8 cellular contexts compared by ENCODE assay signal in the genomic region with DNA sequence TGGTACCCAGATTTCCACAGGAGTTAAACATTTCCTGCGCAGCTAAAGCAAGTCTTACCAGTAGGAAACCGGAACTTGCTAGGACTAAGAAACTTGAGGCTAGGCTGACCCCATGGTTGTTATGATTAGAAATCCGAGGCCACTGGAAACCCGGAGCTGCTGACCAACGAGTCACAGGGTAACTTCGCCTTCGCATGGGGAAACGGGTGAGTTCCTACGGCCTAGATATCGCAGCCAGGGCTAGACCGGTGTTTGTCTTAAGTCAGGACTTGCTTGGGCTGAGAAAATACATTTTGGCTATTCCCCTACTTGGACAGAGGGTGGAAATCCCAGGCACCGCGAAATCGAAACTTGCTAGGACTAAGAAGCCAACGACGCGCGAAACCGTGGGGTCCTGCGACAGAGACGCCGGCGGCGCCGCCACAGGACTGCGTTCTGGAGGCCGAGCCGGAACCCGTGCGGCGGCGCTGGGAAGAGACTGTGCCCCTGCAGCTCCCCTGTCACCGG. TPM values are rescaled to one million over a fixed set of nuclear protein-coding genes. Genes with fewer than 3 reads are reported as not detected.
DNase-seq lines count a peak whose midpoint lies in the region; ATAC-seq, FAIRE-seq and TF ChIP-seq lines count a peak whose summit lies in the region.

No MANE protein-coding gene starts in this region.

- FAIRE-seq in keratinocyte (lab: Jason Lieb, UNC): no peak

- H3K4me2 ChIP-seq in mammary epithelial cell (ENCODE audit: insufficient read depth, low read depth, low read length) (peak overlapping the region; percentile 94), keratinocyte (ENCODE audit: control insufficient read depth, extremely low read depth, insufficient read depth, low read depth, low read length) (peak overlapping the region; percentile 86)

- dilution Hi-C loops in mammary epithelial cell (cut with HindIII; ENCODE audit: low sequenced_read_pairs): no loop called here
- dilution Hi-C loops in keratinocyte (cut with MboI; ENCODE audit: extremely low pct_ligation_motif_present, low sequenced_read_pairs): no loop called here

- no peaks in the 10 kb centered on the region for H3K9me1 ChIP-seq in keratinocyte (ENCODE audit: control insufficient read depth, extremely low read depth, insufficient read depth, low read length)

- H3K4me1 ChIP-seq in mammary epithelial cell (ENCODE audit: insufficient read depth, low read length) (peaks cover 5% of the 10 kb centered on the region), keratinocyte (ENCODE audit: control insufficient read depth, extremely low read depth, insufficient read depth, low read length) (peaks cover 29% of the 10 kb centered on the region)

- H3K9me3 ChIP-seq in KOPT-K1 (ENCODE audit: insufficient read depth, low read length, poor library complexity, severe bottlenecking): no peaks in the 10 kb centered on the region
- peaks cover 16% of the 10 kb centered on the region for H3K9me3 ChIP-seq in mammary epithelial cell (replicated peaks; ENCODE audit: insufficient read depth, low read length)
- H3K9me3 ChIP-seq in keratinocyte (ENCODE audit: control insufficient read depth, low read depth, low read length): no peaks in the 10 kb centered on the region

- H3K79me2 ChIP-seq in mammary epithelial cell (ENCODE audit: insufficient read depth, low read length) (peaks cover 56% of the 10 kb centered on the region), keratinocyte (ENCODE audit: control insufficient read depth, insufficient read depth, low read length) (peaks cover 6% of the 10 kb centered on the region)

- no peaks in the 10 kb centered on the region for H3K36me3 ChIP-seq in KOPT-K1 (ENCODE audit: insufficient read depth, low read length)
- H3K36me3 ChIP-seq in mammary epithelial cell (ENCODE audit: insufficient read depth, low read length): no peaks in the 10 kb centered on the region
- no peaks in the 10 kb centered on the region for H3K36me3 ChIP-seq in keratinocyte (ENCODE audit: control insufficient read depth in 2 of 2, extremely low read depth in 1 of 2, insufficient read depth in 2 of 2, low read length in 2 of 2)

- CTCF ChIA-PET in mammary epithelial cell (lab: Charles Lee; ENCODE audit: low non-redundant PET) (interaction anchor here (0.7 to 0.8 kb wide), 2 partner anchors 120 to 130 kb away, joined by 3 read pairs; no protein-coding TSS in a partner anchor), GM10248 (lab: Yijun Ruan, JAX) (interaction anchor here (0.9 to 4.2 kb wide), 32 partner anchors 9 to 442 kb away, joined by 3 to 51 read pairs (median 5); a partner anchor contains a TSS)

- peak overlapping the region; percentile 58 to 65 (median 59) for H3K4me3 ChIP-seq in mammary epithelial cell (replicated peaks in 1 of 3; ENCODE audit: insufficient read depth in 1 of 3, low read depth in 2 of 3, low read length in 3 of 3)
- peak overlapping the region; percentile 39 to 72 (median 71) for H3K4me3 ChIP-seq in keratinocyte (ENCODE audit: control insufficient read depth in 2 of 3, extremely low read depth in 1 of 3, insufficient read depth in 2 of 3, low read depth in 1 of 3, low read length in 3 of 3)

- peak overlapping the region; percentile 81 for H3K9ac ChIP-seq in mammary epithelial cell (ENCODE audit: insufficient read depth, low read length)
- H3K9ac ChIP-seq in keratinocyte (ENCODE audit: control insufficient read depth, extremely low read depth, insufficient read depth, low read length): peak overlapping the region; percentile 71

- BruUV-seq in mammary epithelial cell (replicated peaks; lab: Mats Ljungman, UMichigan): TSS peak; percentile 31

- no peaks in the 10 kb centered on the region for H4K20me1 ChIP-seq in mammary epithelial cell (ENCODE audit: insufficient read depth, low read length)
- no peaks in the 10 kb centered on the region for H4K20me1 ChIP-seq in keratinocyte (ENCODE audit: control insufficient read depth, extremely low read depth, insufficient read depth, low read length)

- POLR2A ChIA-PET in GM10248 (lab: Yijun Ruan, JAX): interaction anchor here (0.6 to 1.8 kb wide), 8 partner anchors 19 to 1346 kb away, joined by 3 to 13 read pairs (median 4); a partner anchor contains a TSS

- in situ Hi-C loops in G401 (cut with HindIII; ENCODE audit: low sequenced_read_pairs): no loop called here
- in situ Hi-C loops in mammary epithelial cell (cut with MboI; ENCODE audit: low sequenced_read_pairs in 2 of 2): loop anchor here in 1 of 2 donors (25.0 kb wide), 1 partner anchor 129 kb away; no protein-coding TSS in a partner anchor

- ATAC-seq in GM21825 (IDR thresholded peaks at IDR 0.05; ENCODE audit: unreplicated experiment): peak; percentile 24

- H3K27ac ChIP-seq in KOPT-K1 (ENCODE audit: low read depth, low read length, poor library complexity, severe bottlenecking) (peak overlapping the region; percentile 96), mammary epithelial cell (ENCODE audit: insufficient read depth, low read depth, low read length) (peak overlapping the region; percentile 77), keratinocyte (ENCODE audit: control insufficient read depth, insufficient read depth, low read length) (peak overlapping the region; percentile 64)

- H2AFZ ChIP-seq in mammary epithelial cell (ENCODE audit: low read depth, low read length) (peak overlapping the region; percentile 91), keratinocyte (ENCODE audit: control insufficient read depth, low read length) (peak overlapping the region; percentile 86)

- H3K27me3 ChIP-seq in mammary epithelial cell (ENCODE audit: insufficient read depth, low read length) (no peaks in the 10 kb centered on the region), keratinocyte (ENCODE audit: control insufficient read depth, extremely low read depth, insufficient read depth, low read length) (no peaks in the 10 kb centered on the region)

- WGBS in mammary epithelial cell (ENCODE audit: low coverage, missing lambda C conversion rate): 18% methylated on average over 11 of the region's 33 CpGs

- intact Hi-C loops in mammary epithelial cell (cut with micrococcal nuclease): loop anchor here (1.0 to 2.0 kb wide), 5 partner anchors 23 to 129 kb away; no protein-coding TSS in a partner anchor

- DNase-seq in G401 (ENCODE audit: low spot score) (peak; percentile 44), SK-N-DZ (ENCODE audit: low spot score) (peak; percentile 58), mammary epithelial cell (peak; percentile 77), keratinocyte (ENCODE audit: low read depth, low spot score) (no peak), GM10248 (ENCODE audit: extremely low spot score) (no peak)
- peak; percentile 59 for DNase-seq in stimulated activated CD4-positive, alpha-beta T cell treated with anti-CD3 and anti-CD28 coated beads, Interleukin-1b, Interleukin-23, amount 100 ng/mL, for 48 hours

- no peak for TF ChIP-seq CTCF in mammary epithelial cell (conservative IDR thresholded peaks at IDR 0.05 in 1 of 2, IDR thresholded peaks at IDR 0.05 in 1 of 2; ENCODE audit: extremely low read depth in 1 of 2, insufficient read depth in 1 of 2, low read depth in 1 of 2, low read length in 2 of 2)
- no peak for TF ChIP-seq CTCF in keratinocyte (optimal IDR thresholded peaks at IDR 0.05 in 1 of 3, IDR thresholded peaks at IDR 0.05 in 1 of 3, conservative IDR thresholded peaks at IDR 0.05 in 1 of 3; ENCODE audit: extremely low read depth in 1 of 3, insufficient read depth in 2 of 3, low read length in 3 of 3)
- no peak for TF ChIP-seq CTCF in GM10248 (IDR thresholded peaks at IDR 0.05; ENCODE audit: control extremely low read depth, extremely low read depth, low read depth, missing control alignments)

RNA-seq across cellular contexts. Expression of a gene that starts 1.6 kb away (rescaled TPM):
- 0.49 and 1.3 TPM in 2 replicates for total RNA-seq in G401 (2014; rRNA removed; shearing (Covaris generic))
- polyA plus RNA-seq in SK-N-DZ (2014; cell fraction: cytosol; rRNA removed): 0.16 and 0.74 TPM in 2 replicates
- polyA plus RNA-seq in SK-N-DZ (2014; cell fraction: nucleus; rRNA removed): 1.0 and 1.2 TPM in 2 replicates
- 1 to 10 TPM; 2.2 TPM for total RNA-seq in mammary epithelial cell
- polyA plus RNA-seq in mammary epithelial cell (0.07 TPM), keratinocyte (0.13 to 0.19 TPM (median 0.17 TPM) in 3 replicates)
- polyA minus RNA-seq in mammary epithelial cell (not detected), keratinocyte (0.43 to 2.7 TPM (median 2.7 TPM) in 3 replicates)
- 0.35 TPM for polyA plus RNA-seq in keratinocyte (2011; ENCODE audit: low read depth)
- polyA plus RNA-seq in keratinocyte (2011; cell fraction: cytosol; rRNA removed): 0.07 and 0.09 TPM in 2 replicates
- 0.57 and 1.1 TPM in 2 replicates for polyA plus RNA-seq in keratinocyte (2011; cell fraction: nucleus; rRNA removed)
- polyA plus RNA-seq in keratinocyte (2012; ENCODE audit: low replicate concordance): 0.11 and 0.18 TPM in 2 replicates
- polyA minus RNA-seq in keratinocyte (2011; cell fraction: cytosol; rRNA and poly(A)+ RNA removed): not detected
- polyA minus RNA-seq in keratinocyte (2011; cell fraction: nucleus; rRNA and poly(A)+ RNA removed): 2.7 and 2.8 TPM in 2 replicates

Comparison
In these comparisons a context has a peak if more than half of its experiments do, and no peak if none do; other contexts are left out.
1. DNase-seq: peak in G401 (single experiment), SK-N-DZ (single experiment), mammary epithelial cell (single experiment) and stimulated activated CD4-positive, alpha-beta T cell treated with anti-CD3 and anti-CD28 coated beads, Interleukin-1b, Interleukin-23, amount 100 ng/mL, for 48 hours (single experiment); none in keratinocyte (single experiment) and GM10248 (single experiment).
2. Peak in every context shown above with its lines, with median percentiles within 50 percentile points of each other: H3K27ac ChIP-seq.